ENCODE assay signal across 15 cellular contexts in the genomic region with DNA sequence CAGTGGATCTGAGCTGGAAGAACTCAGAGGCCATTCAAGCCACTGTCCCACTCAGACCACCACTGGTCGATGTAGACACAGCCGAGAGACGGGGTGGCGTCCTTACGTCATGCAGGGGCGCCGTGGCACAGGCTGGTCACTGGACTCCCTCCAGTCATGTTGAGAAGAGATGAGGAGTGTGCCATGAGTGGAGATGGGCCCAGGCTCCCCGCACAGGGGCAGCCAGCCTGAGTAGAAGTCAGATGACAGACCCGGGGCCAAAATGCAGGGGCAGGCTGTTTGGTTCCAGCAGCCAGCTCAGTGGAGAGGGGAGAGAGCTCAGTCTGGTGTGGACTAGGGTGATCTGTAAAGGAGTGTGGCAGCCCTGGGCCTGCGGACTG.
"Had no signal": no experiment of that assay in that cellular context is flagged by ENCODE, and none has a peak within 500 bp of the region (broad histone marks: within the 10 kb centered on the region; RNA-seq: fewer than 3 reads in every experiment).

No MANE protein-coding gene starts in this region.

- H3K36me3 ChIP-seq: colonic mucosa, left lung, lower lobe of right lung, neutrophil, tibial nerve had no signal

- ATAC-seq: foreskin keratinocyte; left lung; stimulated activated naive B cell treated with anti-CD40 and anti-IgM and Interleukin-4, amounts not matched to agents 10 μg/mL and 1 μg/mL and 100 μg/mL, for 72 hours; stimulated activated naive CD8-positive, alpha-beta T cell treated with anti-CD3 and anti-CD28 coated beads, Interleukin-15, amount 100 ng/mL, for 72 hours had no signal

- H3K9me3 ChIP-seq: colonic mucosa, left lung, lower lobe of right lung, neutrophil, testis, tibial nerve had no signal

- H3K27ac ChIP-seq: colonic mucosa, foreskin keratinocyte, left lung, lower lobe of right lung, neutrophil, testis, tibial nerve had no signal

- H3K4me3 ChIP-seq: colonic mucosa, left lung, lower lobe of right lung, testis, tibial nerve had no signal

- H3K27ac Mint-ChIP-seq: immature natural killer cell; memory B cell; nephron; stimulated activated naive B cell treated with anti-CD40 and anti-IgM and Interleukin-4, amounts not matched to agents 10 μg/mL and 1 μg/mL and 100 μg/mL, for 72 hours had no signal

- H3K4me1 ChIP-seq: colonic mucosa, foreskin keratinocyte, left lung, lower lobe of right lung, tibial nerve had no signal

- H3K27me3 ChIP-seq: colonic mucosa, left lung, neutrophil, testis, tibial nerve had no signal

- H3K4me3 Mint-ChIP-seq: immature natural killer cell; memory B cell; naive B cell; nephron; stimulated activated naive B cell treated with anti-CD40 and anti-IgM and Interleukin-4, amounts not matched to agents 10 μg/mL and 1 μg/mL and 100 μg/mL, for 72 hours; stimulated activated naive CD8-positive, alpha-beta T cell treated with anti-CD3 and anti-CD28 coated beads, Interleukin-15, amount 100 ng/mL, for 72 hours had no signal

- H3K36me3 Mint-ChIP-seq: immature natural killer cell; memory B cell; naive B cell; stimulated activated naive B cell treated with anti-CD40 and anti-IgM and Interleukin-4, amounts not matched to agents 10 μg/mL and 1 μg/mL and 100 μg/mL, for 72 hours had no signal

- H3K4me1 Mint-ChIP-seq: immature natural killer cell; memory B cell; naive B cell; stimulated activated naive B cell treated with anti-CD40 and anti-IgM and Interleukin-4, amounts not matched to agents 10 μg/mL and 1 μg/mL and 100 μg/mL, for 72 hours; stimulated activated naive CD8-positive, alpha-beta T cell treated with anti-CD3 and anti-CD28 coated beads, Interleukin-15, amount 100 ng/mL, for 72 hours had no signal

- H3K9me3 Mint-ChIP-seq: immature natural killer cell; memory B cell; naive B cell; stimulated activated naive B cell treated with anti-CD40 and anti-IgM and Interleukin-4, amounts not matched to agents 10 μg/mL and 1 μg/mL and 100 μg/mL, for 72 hours; stimulated activated naive CD8-positive, alpha-beta T cell treated with anti-CD3 and anti-CD28 coated beads, Interleukin-15, amount 100 ng/mL, for 72 hours had no signal

- DNase-seq: foreskin keratinocyte; immature natural killer cell; left lung; lower lobe of right lung; naive B cell; posterior cingulate gyrus; stimulated activated CD4-positive, alpha-beta T cell treated with anti-CD3 and anti-CD28 coated beads, Interleukin-4, amount 100 ng/mL, for 1 hour; stimulated activated naive B cell treated with anti-CD40 and anti-IgM and Interleukin-4, amounts not matched to agents 10 μg/mL and 1 μg/mL and 100 μg/mL, for 72 hours; stimulated activated naive CD8-positive, alpha-beta T cell treated with anti-CD3 and anti-CD28 coated beads, Interleukin-15, amount 100 ng/mL, for 72 hours; testis had no signal
